In genomic region chr18:34709631-34710429, GRCh38 we compare ENCODE assay signal across 9 cellular contexts. TPM values are rescaled to one million over a fixed set of nuclear protein-coding genes. Genes with fewer than 3 reads are reported as not detected.
A peak's percentile ranks its signal among the peaks of the same experiment; 100 is the strongest.
DNase-seq lines count a peak whose midpoint lies in the region; ATAC-seq, FAIRE-seq and TF ChIP-seq lines count a peak whose summit lies in the region.
"Had no signal": no experiment of that assay in that cellular context is flagged by ENCODE, and none has a peak within 500 bp of the region (broad histone marks: within the 10 kb centered on the region; RNA-seq: fewer than 3 reads in every experiment).

DTNA (plus strand) TSS chr18:34710298; CDS start chr18:34755977, 45,679 bp downstream.

- peaks cover 0 to 7% of the 10 kb centered on the region in 2 donors for H3K4me1 ChIP-seq in breast epithelium
- H3K4me1 ChIP-seq in HepG2 (ENCODE audit: insufficient read depth, low read length): no peaks in the 10 kb centered on the region

- H3K9me3 ChIP-seq in breast epithelium (no peaks in the 10 kb centered on the region), HepG2 (ENCODE audit: low read length) (no peaks in the 10 kb centered on the region)

- TF ChIP-seq EP300 in HepG2 (IDR thresholded peaks at IDR 0.05; ENCODE audit: low read depth in 2 of 2, low read length in 2 of 2): no peak
- TF ChIP-seq EP300 in HepG2 (CRISPR knock-in tag; IDR thresholded peaks at IDR 0.05; ENCODE audit: borderline replicate concordance): no peak

- H3K9ac ChIP-seq in HepG2 (ENCODE audit: insufficient read depth, low read depth, low read length): no peak within 1 kb of the TSS

- no peak for TF ChIP-seq CTCF in breast epithelium (IDR thresholded peaks at IDR 0.05)
- TF ChIP-seq CTCF in HepG2 (CRISPR knock-in tag; IDR thresholded peaks at IDR 0.05): no peak

- H4K20me1 ChIP-seq in HepG2 (ENCODE audit: insufficient read depth, low read length): no peaks in the 10 kb centered on the region

- DNase-seq in Ammon's horn (ENCODE audit: low spot score) (peak; percentile 81), NCI-H2081 treated with DMSO at 0.1 percent for 48 hours (lab: John Stamatoyannopoulos, UW) (peak; percentile 51), breast epithelium (ENCODE audit: low spot score in 2 of 2) (no peak), stromal cell of bone marrow (ENCODE audit: low read depth) (peak; percentile 96), HepG2 (ENCODE audit: low spot score) (no peak)
- DNase-seq in activated CD4-positive, alpha-beta T cell treated with anti-CD3 and anti-CD28 coated beads, Interleukin-2, amount 10 ng/mL, durations not matched to agents 24 days and 14 days: no peak

- H3K4me3 ChIP-seq in breast epithelium (peak within 1 kb of the TSS in 2 of 3 donors; percentile 3 to 37), HepG2 (replicated peaks in 1 of 3; ENCODE audit: insufficient read depth in 1 of 3, low read depth in 2 of 3, low read length in 3 of 3) (no peak within 1 kb of the TSS)

- H3K36me3 Mint-ChIP-seq in activated CD4-positive, alpha-beta T cell treated with anti-CD3 and anti-CD28 coated beads, Interleukin-2, amount 10 ng/mL, durations not matched to agents 24 days and 14 days (ENCODE audit: low read depth): no peaks in the 10 kb centered on the region
- H3K36me3 Mint-ChIP-seq: activated naive CD8-positive, alpha-beta T cell had no signal

- no peak for TF ChIP-seq RAD21 in HepG2 (CRISPR knock-in tag; IDR thresholded peaks at IDR 0.05)

- TF ChIP-seq POLR2A in breast epithelium (IDR thresholded peaks at IDR 0.05) (no peak), HepG2 (IDR thresholded peaks at IDR 0.05; ENCODE audit: insufficient read depth in 1 of 2, low read depth in 2 of 2, low read length in 2 of 2) (no peak)

- no peak for ATAC-seq in HepG2
- no peak for ATAC-seq in GM21515 (IDR thresholded peaks at IDR 0.05; ENCODE audit: unreplicated experiment)

- no peak within 1 kb of the TSS for H3K27ac Mint-ChIP-seq in activated CD4-positive, alpha-beta T cell treated with anti-CD3 and anti-CD28 coated beads, Interleukin-2, amount 10 ng/mL, durations not matched to agents 24 days and 14 days
- H3K27ac Mint-ChIP-seq: activated naive CD8-positive, alpha-beta T cell had no signal

- no peaks in the 10 kb centered on the region for H3K27me3 Mint-ChIP-seq in activated CD4-positive, alpha-beta T cell treated with anti-CD3 and anti-CD28 coated beads, Interleukin-2, amount 10 ng/mL, durations not matched to agents 24 days and 14 days

- intact Hi-C loops in breast epithelium (cut with DNase I; ENCODE audit: low total_unique reads): no loop called here
- intact Hi-C loops in HepG2 (cut with micrococcal nuclease; ENCODE audit: unreplicated experiment): no loop called here
- intact Hi-C loops in activated CD4-positive, alpha-beta T cell treated with anti-CD3 and anti-CD28 coated beads, Interleukin-2, amount 10 ng/mL, durations not matched to agents 24 days and 14 days (cut with micrococcal nuclease): no loop called here

- WGBS in HepG2 (ENCODE audit: low lambda C conversion rate): 78% methylated on average over 2 of the region's 2 CpGs

- in situ Hi-C loops in HepG2 (cut with HindIII; ENCODE audit: extremely low pct_ligation_motif_present, low pct_unique_long_range_greater_than_20kb): no loop called here

- no peak within 1 kb of the TSS for H3K4me3 Mint-ChIP-seq in activated CD4-positive, alpha-beta T cell treated with anti-CD3 and anti-CD28 coated beads, Interleukin-2, amount 10 ng/mL, durations not matched to agents 24 days and 14 days
- H3K4me3 Mint-ChIP-seq: activated naive CD8-positive, alpha-beta T cell had no signal

- H3K27ac ChIP-seq in breast epithelium (peak within 1 kb of the TSS; percentile 69 to 86), HepG2 (ENCODE audit: extremely low read length, insufficient read depth, low read length) (no peak within 1 kb of the TSS)

- peaks cover 1% of the 10 kb centered on the region for H3K4me1 Mint-ChIP-seq in activated CD4-positive, alpha-beta T cell treated with anti-CD3 and anti-CD28 coated beads, Interleukin-2, amount 10 ng/mL, durations not matched to agents 24 days and 14 days

- H3K9me3 Mint-ChIP-seq in activated CD4-positive, alpha-beta T cell treated with anti-CD3 and anti-CD28 coated beads, Interleukin-2, amount 10 ng/mL, durations not matched to agents 24 days and 14 days: no peaks in the 10 kb centered on the region

- FAIRE-seq in islet of Langerhans (lab: Jason Lieb, UNC) (peak; percentile 73), HepG2 (lab: Jason Lieb, UNC) (no peak)

- BruUV-seq in HepG2 (replicated peaks; lab: Mats Ljungman, UMichigan): no TSS peak

- H3K27me3 ChIP-seq in breast epithelium (no peaks in the 10 kb centered on the region), HepG2 (ENCODE audit: control insufficient read depth in 1 of 2, insufficient read depth in 2 of 2, low read length in 2 of 2) (no peaks in the 10 kb centered on the region)

- H3K4me2 ChIP-seq in HepG2 (ENCODE audit: low read depth, low read length): no peak within 1 kb of the TSS

- H3K36me3 ChIP-seq in breast epithelium (no peaks in the 10 kb centered on the region), HepG2 (replicated peaks in 1 of 2; ENCODE audit: control insufficient read depth in 1 of 2, insufficient read depth in 2 of 2, low read length in 2 of 2) (no peaks in the 10 kb centered on the region)

- no peaks in the 10 kb centered on the region for H3K79me2 ChIP-seq in HepG2 (ENCODE audit: insufficient read depth, low read length)

- H2AFZ ChIP-seq in HepG2 (ENCODE audit: low read length): no peak within 1 kb of the TSS

- POLR2A ChIA-PET in HepG2 (lab: Yijun Ruan, JAX): no interaction called here

- CTCF ChIA-PET in HepG2 (lab: Yijun Ruan, JAX; ENCODE audit: low intra/inter-chr PET ratio, low total read pairs): no interaction called here

TF ChIP-seq in HepG2, 621 proteins besides CTCF, POLR2A, EP300 and RAD21 (continues in another document):
- TF ChIP-seq ZNF703 (CRISPR knock-in tag; IDR thresholded peaks at IDR 0.05; ENCODE audit: borderline replicate concordance) (no peak), RCOR2 (CRISPR knock-in tag; IDR thresholded peaks at IDR 0.05) (no peak), SMAD1 (CRISPR knock-in tag; IDR thresholded peaks at IDR 0.05; ENCODE audit: borderline replicate concordance, low read depth) (no peak), ZNF205 (CRISPR knock-in tag; IDR thresholded peaks at IDR 0.05) (no peak), CEBPB (IDR thresholded peaks at IDR 0.05; ENCODE audit: borderline replicate concordance, low read depth, low read length) (no peak)
- TF ChIP-seq, protein P1, sequence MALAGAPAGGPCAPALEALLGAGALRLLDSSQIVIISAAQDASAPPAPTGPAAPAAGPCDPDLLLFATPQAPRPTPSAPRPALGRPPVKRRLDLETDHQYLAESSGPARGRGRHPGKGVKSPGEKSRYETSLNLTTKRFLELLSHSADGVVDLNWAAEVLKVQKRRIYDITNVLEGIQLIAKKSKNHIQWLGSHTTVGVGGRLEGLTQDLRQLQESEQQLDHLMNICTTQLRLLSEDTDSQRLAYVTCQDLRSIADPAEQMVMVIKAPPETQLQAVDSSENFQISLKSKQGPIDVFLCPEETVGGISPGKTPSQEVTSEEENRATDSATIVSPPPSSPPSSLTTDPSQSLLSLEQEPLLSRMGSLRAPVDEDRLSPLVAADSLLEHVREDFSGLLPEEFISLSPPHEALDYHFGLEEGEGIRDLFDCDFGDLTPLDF (CRISPR knock-in tag; IDR thresholded peaks at IDR 0.05): no peak
- TF ChIP-seq, protein P2, sequence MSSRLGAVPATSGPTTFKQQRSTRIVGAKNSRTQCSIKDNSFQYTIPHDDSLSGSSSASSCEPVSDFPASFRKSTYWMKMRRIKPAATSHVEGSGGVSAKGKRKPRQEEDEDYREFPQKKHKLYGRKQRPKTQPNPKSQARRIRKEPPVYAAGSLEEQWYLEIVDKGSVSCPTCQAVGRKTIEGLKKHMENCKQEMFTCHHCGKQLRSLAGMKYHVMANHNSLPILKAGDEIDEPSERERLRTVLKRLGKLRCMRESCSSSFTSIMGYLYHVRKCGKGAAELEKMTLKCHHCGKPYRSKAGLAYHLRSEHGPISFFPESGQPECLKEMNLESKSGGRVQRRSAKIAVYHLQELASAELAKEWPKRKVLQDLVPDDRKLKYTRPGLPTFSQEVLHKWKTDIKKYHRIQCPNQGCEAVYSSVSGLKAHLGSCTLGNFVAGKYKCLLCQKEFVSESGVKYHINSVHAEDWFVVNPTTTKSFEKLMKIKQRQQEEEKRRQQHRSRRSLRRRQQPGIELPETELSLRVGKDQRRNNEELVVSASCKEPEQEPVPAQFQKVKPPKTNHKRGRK (CRISPR knock-in tag; IDR thresholded peaks at IDR 0.05): no peak

RNA-seq across cellular contexts. Expression of gene DTNA, which starts in this region (rescaled TPM):
- 10 to 100 TPM; 14.4 to 40.5 (median 17.9) TPM for total RNA-seq in breast epithelium
- 8.5 and 12.1 TPM in 2 replicates for total RNA-seq in HepG2 (2016; rRNA removed; fragmentation: Illumina TruSeq; extraction: Trizol)
- total RNA-seq in HepG2 (2016; cell fraction: cytosol; rRNA removed; fragmentation: Illumina TruSeq; extraction: Trizol; ENCODE audit: low read depth): 5.6 and 5.9 TPM in 2 replicates
- total RNA-seq in HepG2 (2016; cell fraction: insoluble cytoplasmic fraction; rRNA removed; fragmentation: Illumina TruSeq; extraction: Trizol): 7.7 and 11.2 TPM in 2 replicates
- 6.9 TPM in 2 replicates for total RNA-seq in HepG2 (2016; cell fraction: membrane; rRNA removed; fragmentation: Illumina TruSeq; extraction: Trizol)
- total RNA-seq in HepG2 (2016; cell fraction: nucleus; rRNA removed; fragmentation: Illumina TruSeq; extraction: Trizol): 16.8 and 19.4 TPM in 2 replicates
- polyA plus RNA-seq in HepG2 (2011; rRNA removed): 29.0 and 32.7 TPM in 2 replicates
- 12.9 and 18.6 TPM in 2 replicates for polyA plus RNA-seq in HepG2 (2011; cell fraction: cytosol; rRNA removed)
- 57.8 and 94.9 TPM in 2 replicates for polyA plus RNA-seq in HepG2 (2011; cell fraction: nucleus; rRNA removed)
- 8.6 and 15.0 TPM in 2 replicates for polyA plus RNA-seq in HepG2 (2012)
- 2.9 and 4.0 TPM in 2 replicates for polyA plus RNA-seq in HepG2 (2016; cell fraction: cytosol; fragmentation: Illumina TruSeq; extraction: Trizol; ENCODE audit: low read depth)
- polyA plus RNA-seq in HepG2 (2016; cell fraction: insoluble cytoplasmic fraction; fragmentation: Illumina TruSeq; extraction: Trizol; ENCODE audit: low read depth): 10.4 and 11.2 TPM in 2 replicates
- polyA plus RNA-seq in HepG2 (2016; cell fraction: membrane; fragmentation: Illumina TruSeq; extraction: Trizol; ENCODE audit: low read depth): 5.0 and 5.4 TPM in 2 replicates
- polyA plus RNA-seq in HepG2 (2016; cell fraction: nucleus; fragmentation: Illumina TruSeq; extraction: Trizol; ENCODE audit: insufficient read depth, low read depth): 9.2 and 13.2 TPM in 2 replicates
- 11.9 and 58.5 TPM in 2 replicates for polyA minus RNA-seq in HepG2 (2011; rRNA and poly(A)+ RNA removed; ENCODE audit: low replicate concordance)
- 9.8 and 12.7 TPM in 2 replicates for polyA minus RNA-seq in HepG2 (2011; cell fraction: cytosol; rRNA and poly(A)+ RNA removed)
- polyA minus RNA-seq in HepG2 (2011; cell fraction: nucleus; rRNA and poly(A)+ RNA removed): 102 and 146 TPM in 2 replicates
- total RNA-seq in activated CD4-positive, alpha-beta T cell treated with anti-CD3 and anti-CD28 coated beads, Interleukin-2, amount 10 ng/mL, durations not matched to agents 24 days and 14 days: not detected in 2 replicates

Comparison
In these comparisons a context has a peak if more than half of its experiments do, and no peak if none do; other contexts are left out.
1. DNase-seq: peak in Ammon's horn (single experiment), NCI-H2081 treated with DMSO at 0.1 percent for 48 hours (single experiment) and stromal cell of bone marrow (single experiment); none in breast epithelium (0 of 2), HepG2 (single experiment) and activated CD4-positive, alpha-beta T cell treated with anti-CD3 and anti-CD28 coated beads, Interleukin-2, amount 10 ng/mL, durations not matched to agents 24 days and 14 days (single experiment).
2. H3K4me3 ChIP-seq: peak in breast epithelium (2 of 3); none in HepG2 (0 of 3).